Comparison of ENCODE assay signal across 1 cellular context in genomic region chr7:103347507-103348267, GRCh38.
TF ChIP-seq lines count a peak whose summit lies in the region.

PSMC2 (plus strand) TSS chr7:103347643; CDS start chr7:103347712, 69 bp downstream.

TF ChIP-seq in K562, 482 proteins besides CTCF, POLR2A, EP300 and RAD21 (continued from another document and continues in another):
- TF ChIP-seq ZNF407 (IDR thresholded peaks at IDR 0.05; ENCODE audit: low read depth) (no peak), MXD1 (CRISPR knock-in tag; IDR thresholded peaks at IDR 0.05; ENCODE audit: borderline replicate concordance, poor library complexity, severe bottlenecking) (no peak), MAX (CRISPR knock-in tag; IDR thresholded peaks at IDR 0.05) (no peak), ZNF239 (CRISPR knock-in tag; IDR thresholded peaks at IDR 0.05) (no peak), CREBBP (IDR thresholded peaks at IDR 0.05; ENCODE audit: low read depth, low read length) (no peak), MLLT1 (IDR thresholded peaks at IDR 0.05) (peak in 1 of 2 experiments; percentile 95; a peak in 2 of 4 replicates), DIDO1 (tag; IDR thresholded peaks at IDR 0.05; ENCODE audit: low read depth) (peak; percentile 90), MTA1 (IDR thresholded peaks at IDR 0.05; ENCODE audit: borderline replicate concordance) (no peak), TAF7 (tag; IDR thresholded peaks at IDR 0.05) (peak; percentile 70), FOXP4 (CRISPR knock-in tag; IDR thresholded peaks at IDR 0.05; ENCODE audit: borderline replicate concordance) (0 out of 2 replicates have a peak, but pooled peaks have one; percentile 35), NR3C1 (CRISPR knock-in tag; IDR thresholded peaks at IDR 0.05) (no peak), CUX1 (CRISPR knock-in tag; IDR thresholded peaks at IDR 0.05) (no peak), ELK3 (CRISPR knock-in tag; IDR thresholded peaks at IDR 0.05) (no peak), CCAR2 (IDR thresholded peaks at IDR 0.05; ENCODE audit: low read depth, low read length) (no peak), SOX6 (IDR thresholded peaks at IDR 0.05) (0 out of 2 replicates have a peak, but pooled peaks have one; percentile 8), FUS (optimal IDR thresholded peaks at IDR 0.05; ENCODE audit: low read depth, low read length) (no peak), HIVEP1 (CRISPR knock-in tag; IDR thresholded peaks at IDR 0.05) (no peak), FOXO4 (CRISPR knock-in tag; IDR thresholded peaks at IDR 0.05) (no peak), UBTF (IDR thresholded peaks at IDR 0.05; ENCODE audit: borderline replicate concordance in 1 of 2, low read depth in 2 of 2, low read length in 2 of 2) (peak; percentile 97 to 98), GATA2 (CRISPR knock-in tag; IDR thresholded peaks at IDR 0.05) (no peak), CXXC5 (CRISPR knock-in tag; IDR thresholded peaks at IDR 0.05) (peak; percentile 69), TARDBP (IDR thresholded peaks at IDR 0.05) (no peak), MYNN (IDR thresholded peaks at IDR 0.05) (no peak), MYNN (CRISPR knock-in tag; IDR thresholded peaks at IDR 0.05) (no peak), MAFG (tag; conservative IDR thresholded peaks at IDR 0.05) (peak; percentile 90), SIRT6 (IDR thresholded peaks at IDR 0.05; ENCODE audit: low read depth, low read length) (no peak), TBL1XR1 (IDR thresholded peaks at IDR 0.05; ENCODE audit: low read length in 2 of 2) (peak in 1 of 2 experiments; percentile 70; a peak in 2 of 4 replicates), EP400 (IDR thresholded peaks at IDR 0.05) (peak; percentile 92)
